22 cellular contexts compared by ENCODE assay signal in the genomic region with DNA sequence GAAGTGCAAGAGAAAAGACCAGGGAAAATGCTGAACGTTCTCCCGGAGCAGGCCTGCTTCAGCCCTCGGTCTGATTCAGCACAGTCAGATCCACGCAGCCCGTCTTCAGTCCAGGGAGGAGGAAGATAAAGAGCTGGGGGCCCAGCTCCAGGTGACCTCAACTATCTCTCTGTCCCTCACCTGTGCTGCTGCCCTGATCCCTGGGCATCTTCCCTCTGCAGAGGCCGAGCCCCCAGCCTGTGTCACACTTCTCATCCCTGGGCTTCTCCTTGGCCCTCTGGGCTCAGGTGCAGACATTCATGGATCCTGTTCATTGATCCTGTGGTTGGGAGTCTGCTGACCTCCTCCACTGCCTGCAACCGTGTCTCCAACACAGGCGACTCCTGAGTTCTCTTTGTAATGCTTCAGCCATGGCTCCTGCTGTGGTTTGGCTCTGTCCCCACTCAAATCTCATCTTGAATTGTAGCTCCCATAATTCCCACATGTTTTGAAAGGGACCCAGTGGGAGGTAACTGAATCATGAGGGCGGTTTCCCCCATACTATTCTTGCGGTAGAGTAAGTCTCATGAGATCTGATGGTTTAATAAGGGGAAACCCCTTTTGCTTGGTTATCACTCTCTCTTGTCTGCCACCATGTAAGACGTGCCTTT. TPM values are rescaled to one million over a fixed set of nuclear protein-coding genes. Genes with fewer than 3 reads are reported as not detected.
DNase-seq lines count a peak whose midpoint lies in the region; ATAC-seq, FAIRE-seq and TF ChIP-seq lines count a peak whose summit lies in the region.
"Had no signal": no experiment of that assay in that cellular context is flagged by ENCODE, and none has a peak within 500 bp of the region (broad histone marks: within the 10 kb centered on the region; RNA-seq: fewer than 3 reads in every experiment).

No MANE protein-coding gene starts in this region.

- BruUV-seq in MCF 10A (replicated peaks; lab: Mats Ljungman, UMichigan) (no TSS peak), mammary epithelial cell (replicated peaks; lab: Mats Ljungman, UMichigan) (no TSS peak)

- dilution Hi-C loops in mammary epithelial cell (cut with HindIII; ENCODE audit: low sequenced_read_pairs) = no loop called here

- no peak overlapping the region for H3K4me2 ChIP-seq in mammary epithelial cell (ENCODE audit: insufficient read depth, low read depth, low read length)

- H3K9me3 Mint-ChIP-seq in MCF 10A (ENCODE audit: unreplicated experiment) = no peaks in the 10 kb centered on the region
- H3K9me3 Mint-ChIP-seq in naive thymus-derived CD4-positive, alpha-beta T cell = peaks cover 0 to 2% (median 0%) of the 10 kb centered on the region in 11 donors
- H3K9me3 Mint-ChIP-seq: activated naive CD4-positive, alpha-beta T cell treated with anti-CD3 and anti-CD28 coated beads, Interleukin-2, amount 50 U/mL, for 24 hours; T-cell had no signal

- H3K27me3 ChIP-seq in mammary epithelial cell (ENCODE audit: insufficient read depth, low read length) (no peaks in the 10 kb centered on the region), muscle layer of duodenum (ENCODE audit: low read depth, low read length) (no peaks in the 10 kb centered on the region), upper lobe of right lung (no peaks in the 10 kb centered on the region)
- H3K27me3 ChIP-seq in naive thymus-derived CD4-positive, alpha-beta T cell (ENCODE audit: control insufficient read depth in 2 of 2, insufficient read depth in 2 of 2, low read length in 2 of 2) = no peaks in the 10 kb centered on the region
- H3K27me3 ChIP-seq: left lung had no signal

- H2AFZ ChIP-seq in mammary epithelial cell (ENCODE audit: low read depth, low read length) = no peak overlapping the region

- no peaks in the 10 kb centered on the region for H4K20me1 ChIP-seq in mammary epithelial cell (ENCODE audit: insufficient read depth, low read length)

- no peak for FAIRE-seq in GM19239 (lab: Jason Lieb, UNC)
- FAIRE-seq: urothelium cell line had no signal

- H3K9me3 ChIP-seq in mammary epithelial cell (replicated peaks; ENCODE audit: insufficient read depth, low read length) (no peaks in the 10 kb centered on the region), muscle layer of duodenum (ENCODE audit: control insufficient read depth in 1 of 2, low read length in 2 of 2) (no peaks in the 10 kb centered on the region), upper lobe of right lung (no peaks in the 10 kb centered on the region)
- H3K9me3 ChIP-seq in naive thymus-derived CD4-positive, alpha-beta T cell (ENCODE audit: control insufficient read depth in 2 of 3, low read length in 3 of 3) = no peaks in the 10 kb centered on the region
- H3K9me3 ChIP-seq: left lung had no signal

- peak overlapping the region; percentile 57 for H3K27ac Mint-ChIP-seq in MCF 10A (ENCODE audit: low read depth, unreplicated experiment)
- no peak overlapping the region for H3K27ac Mint-ChIP-seq in naive thymus-derived CD4-positive, alpha-beta T cell
- H3K27ac Mint-ChIP-seq: activated naive CD4-positive, alpha-beta T cell treated with anti-CD3 and anti-CD28 coated beads, Interleukin-2, amount 50 U/mL, for 24 hours; stimulated activated memory B cell treated with anti-CD40 and anti-IgM and Interleukin-4, amounts not matched to agents 10 μg/mL and 1 μg/mL and 100 μg/mL, for 72 hours; T-cell had no signal

- H3K27ac ChIP-seq in mammary epithelial cell (ENCODE audit: insufficient read depth, low read depth, low read length) (no peak overlapping the region), coronary artery (peak overlapping the region; percentile 89 to 96), muscle layer of duodenum (ENCODE audit: low read length) (peak overlapping the region; percentile 96), upper lobe of right lung (no peak overlapping the region)
- H3K27ac ChIP-seq in naive thymus-derived CD4-positive, alpha-beta T cell (ENCODE audit: low read depth, low read length) = no peak overlapping the region
- H3K27ac ChIP-seq: left lung had no signal

- no peak for TF ChIP-seq CTCF in MCF 10A (IDR thresholded peaks at IDR 0.05; ENCODE audit: unreplicated experiment)
- TF ChIP-seq CTCF in mammary epithelial cell (conservative IDR thresholded peaks at IDR 0.05 in 1 of 2, IDR thresholded peaks at IDR 0.05 in 1 of 2; ENCODE audit: extremely low read depth in 1 of 2, insufficient read depth in 1 of 2, low read depth in 1 of 2, low read length in 2 of 2) = no peak
- TF ChIP-seq CTCF in coronary artery (IDR thresholded peaks at IDR 0.05) = no peak
- no peak for TF ChIP-seq CTCF in upper lobe of right lung (IDR thresholded peaks at IDR 0.05)

- DNase-seq in MCF 10A (ENCODE audit: unreplicated experiment) (no peak), mammary epithelial cell (no peak), coronary artery (ENCODE audit: low spot score) (peak; percentile 50), upper lobe of right lung (peak; percentile 23), GM19239 (ENCODE audit: insufficient read length, low spot score) (no peak), NCI-H187 (lab: John Stamatoyannopoulos, UW) (no peak)
- no peak for DNase-seq in naive thymus-derived CD4-positive, alpha-beta T cell
- DNase-seq: 8988T; activated CD4-positive, alpha-beta T cell treated with anti-CD3 and anti-CD28 coated beads, Interleukin-2, amount 50 U/mL, for 4 hours; dermis blood vessel endothelial cell; erythroblast; KBM-7; left lung; NCI-H69; nucleus accumbens; right cardiac atrium; SHP77 treated with DMSO at 0.1 percent for 48 hours; T-cell had no signal

- H3K4me1 ChIP-seq in mammary epithelial cell (ENCODE audit: insufficient read depth, low read length) = peaks cover 35% of the 10 kb centered on the region
- H3K4me1 ChIP-seq in muscle layer of duodenum (ENCODE audit: control insufficient read depth in 1 of 2, insufficient read depth in 2 of 2, low read length in 2 of 2) = peaks cover 23 to 49% of the 10 kb centered on the region in 2 donors
- H3K4me1 ChIP-seq in upper lobe of right lung = peaks cover 38% of the 10 kb centered on the region
- H3K4me1 ChIP-seq in naive thymus-derived CD4-positive, alpha-beta T cell (ENCODE audit: control insufficient read depth in 2 of 2, insufficient read depth in 2 of 2, low read length in 2 of 2) = peaks cover 0 to 8% of the 10 kb centered on the region in 2 donors

- H3K36me3 Mint-ChIP-seq in MCF 10A (ENCODE audit: insufficient read depth, unreplicated experiment) = peaks cover 4% of the 10 kb centered on the region
- H3K36me3 Mint-ChIP-seq in naive thymus-derived CD4-positive, alpha-beta T cell = no peaks in the 10 kb centered on the region
- H3K36me3 Mint-ChIP-seq: activated naive CD4-positive, alpha-beta T cell treated with anti-CD3 and anti-CD28 coated beads, Interleukin-2, amount 50 U/mL, for 24 hours; stimulated activated memory B cell treated with anti-CD40 and anti-IgM and Interleukin-4, amounts not matched to agents 10 μg/mL and 1 μg/mL and 100 μg/mL, for 72 hours; T-cell had no signal

- POLR2A ChIA-PET in MCF 10A (lab: Yijun Ruan, JAX) = no interaction called here
- POLR2A ChIA-PET in naive thymus-derived CD4-positive, alpha-beta T cell (lab: Charles Lee) = no interaction called here

- no peaks in the 10 kb centered on the region for H3K27me3 Mint-ChIP-seq in MCF 10A (ENCODE audit: insufficient read depth, unreplicated experiment)
- H3K27me3 Mint-ChIP-seq in naive thymus-derived CD4-positive, alpha-beta T cell = peaks cover 0 to 20% (median 11%) of the 10 kb centered on the region in 5 donors

- no peak overlapping the region for H3K9ac ChIP-seq in mammary epithelial cell (ENCODE audit: insufficient read depth, low read length)

- H3K36me3 ChIP-seq in mammary epithelial cell (ENCODE audit: insufficient read depth, low read length) (peaks cover 3% of the 10 kb centered on the region), muscle layer of duodenum (ENCODE audit: control insufficient read depth in 1 of 2, insufficient read depth in 2 of 2, low read length in 2 of 2) (no peaks in the 10 kb centered on the region), upper lobe of right lung (no peaks in the 10 kb centered on the region)
- H3K36me3 ChIP-seq in naive thymus-derived CD4-positive, alpha-beta T cell (ENCODE audit: control insufficient read depth in 2 of 3, insufficient read depth in 3 of 3, low read length in 3 of 3) = no peaks in the 10 kb centered on the region
- H3K36me3 ChIP-seq: left lung had no signal

- ATAC-seq in upper lobe of right lung = no peak
- no peak for ATAC-seq in naive thymus-derived CD4-positive, alpha-beta T cell
- ATAC-seq: left lung; right cardiac atrium; stimulated activated memory B cell treated with anti-CD40 and anti-IgM and Interleukin-4, amounts not matched to agents 10 μg/mL and 1 μg/mL and 100 μg/mL, for 72 hours; T-cell had no signal

- intact Hi-C loops in MCF 10A (cut with micrococcal nuclease) = no loop called here
- intact Hi-C loops in mammary epithelial cell (cut with micrococcal nuclease) = no loop called here
- intact Hi-C loops in upper lobe of right lung (cut with DNase I) = no loop called here
- intact Hi-C loops in naive thymus-derived CD4-positive, alpha-beta T cell (cut with micrococcal nuclease) = no loop called here

- H3K4me3 Mint-ChIP-seq in MCF 10A (ENCODE audit: unreplicated experiment) = no peak overlapping the region
- no peak overlapping the region for H3K4me3 Mint-ChIP-seq in naive thymus-derived CD4-positive, alpha-beta T cell
- H3K4me3 Mint-ChIP-seq: activated naive CD4-positive, alpha-beta T cell treated with anti-CD3 and anti-CD28 coated beads, Interleukin-2, amount 50 U/mL, for 24 hours; stimulated activated memory B cell treated with anti-CD40 and anti-IgM and Interleukin-4, amounts not matched to agents 10 μg/mL and 1 μg/mL and 100 μg/mL, for 72 hours; T-cell had no signal

- WGBS in mammary epithelial cell (ENCODE audit: low coverage, missing lambda C conversion rate) = 92% methylated on average over 9 of the region's 11 CpGs

- H3K4me3 ChIP-seq in mammary epithelial cell (replicated peaks in 1 of 3; ENCODE audit: insufficient read depth in 1 of 3, low read depth in 2 of 3, low read length in 3 of 3) = no peak overlapping the region
- no peak overlapping the region for H3K4me3 ChIP-seq in coronary artery
- no peak overlapping the region for H3K4me3 ChIP-seq in muscle layer of duodenum (ENCODE audit: low read depth in 1 of 2, low read length in 2 of 2)
- H3K4me3 ChIP-seq in upper lobe of right lung = no peak overlapping the region
- no peak overlapping the region for H3K4me3 ChIP-seq in naive thymus-derived CD4-positive, alpha-beta T cell (ENCODE audit: low read length)
- H3K4me3 ChIP-seq: left lung had no signal

- in situ Hi-C loops in mammary epithelial cell (cut with MboI; ENCODE audit: low sequenced_read_pairs in 2 of 2) = no loop called here

- H3K79me2 ChIP-seq in mammary epithelial cell (ENCODE audit: insufficient read depth, low read length) = peaks cover 77% of the 10 kb centered on the region

- CTCF ChIA-PET in MCF 10A (lab: Yijun Ruan, JAX) (interaction anchor here (0.7 kb wide), 1 partner anchor 11 kb away, joined by 4 read pairs; no protein-coding TSS in a partner anchor), mammary epithelial cell (lab: Charles Lee; ENCODE audit: low non-redundant PET) (no interaction called here)
- CTCF ChIA-PET in naive thymus-derived CD4-positive, alpha-beta T cell (lab: Charles Lee) = no interaction called here

- peaks cover 4% of the 10 kb centered on the region for H3K4me1 Mint-ChIP-seq in MCF 10A (ENCODE audit: insufficient read depth, unreplicated experiment)
- peaks cover 0 to 20% (median 14%) of the 10 kb centered on the region in 7 donors for H3K4me1 Mint-ChIP-seq in naive thymus-derived CD4-positive, alpha-beta T cell
- H3K4me1 Mint-ChIP-seq: stimulated activated memory B cell treated with anti-CD40 and anti-IgM and Interleukin-4, amounts not matched to agents 10 μg/mL and 1 μg/mL and 100 μg/mL, for 72 hours had no signal

RNA-seq across cellular contexts. Expression of a gene that starts 27.9 kb away (rescaled TPM):
- total RNA-seq in MCF 10A (2022) = 54.6 and 66.0 TPM in 2 replicates
- total RNA-seq in mammary epithelial cell = 10 to 100 TPM; 74.9 to 94.2 TPM
- polyA plus RNA-seq in mammary epithelial cell = 119 TPM
- 78.3 TPM for polyA minus RNA-seq in mammary epithelial cell
- total RNA-seq in upper lobe of right lung = 273 TPM
- under 1 TPM in 1 of 5 experiments, not detected in 4; 0.05 TPM for total RNA-seq in naive thymus-derived CD4-positive, alpha-beta T cell
- polyA plus RNA-seq in naive thymus-derived CD4-positive, alpha-beta T cell = not detected

RNA-seq across cellular contexts. Expression of a gene that starts 28.0 kb away (rescaled TPM):
- total RNA-seq in MCF 10A (2022) (25.9 and 42.1 TPM in 2 replicates), mammary epithelial cell (10 to 100 TPM; 40.9 to 89.0 TPM), upper lobe of right lung (242 TPM)
- polyA plus RNA-seq in mammary epithelial cell = 28.1 TPM
- polyA minus RNA-seq in mammary epithelial cell = 57.7 TPM
- total RNA-seq in naive thymus-derived CD4-positive, alpha-beta T cell = under 1 TPM in 1 of 5 experiments, not detected in 4; 0.24 TPM
- not detected for polyA plus RNA-seq in naive thymus-derived CD4-positive, alpha-beta T cell

Comparison
In these comparisons a context has a peak if more than half of its experiments do, and no peak if none do; other contexts are left out.
1. DNase-seq: peak in coronary artery (single experiment) and upper lobe of right lung (single experiment); none in MCF 10A (single experiment), mammary epithelial cell (single experiment), GM19239 (single experiment), naive thymus-derived CD4-positive, alpha-beta T cell (0 of 9) and NCI-H187 (0 of 2).
2. H3K27ac ChIP-seq: peak in coronary artery (2 of 2) and muscle layer of duodenum (single experiment); none in mammary epithelial cell (single experiment), upper lobe of right lung (single experiment) and naive thymus-derived CD4-positive, alpha-beta T cell (single experiment).
3. RNA of a gene that starts 27.9 kb away (total RNA-seq): 273 TPM in upper lobe of right lung (single experiment), 74.9 to 94.2 TPM in mammary epithelial cell and 54.6 to 66.0 TPM in MCF 10A; 0.05 TPM in naive thymus-derived CD4-positive, alpha-beta T cell; every median in the first group is over 10 times any median in the second.
4. RNA of a gene that starts 28.0 kb away (total RNA-seq): 242 TPM in upper lobe of right lung (single experiment), 40.9 to 89.0 TPM in mammary epithelial cell and 25.9 to 42.1 TPM in MCF 10A; 0.24 TPM in naive thymus-derived CD4-positive, alpha-beta T cell; every median in the first group is over 10 times any median in the second.